20 cellular contexts compared by ENCODE assay signal in the genomic region with DNA sequence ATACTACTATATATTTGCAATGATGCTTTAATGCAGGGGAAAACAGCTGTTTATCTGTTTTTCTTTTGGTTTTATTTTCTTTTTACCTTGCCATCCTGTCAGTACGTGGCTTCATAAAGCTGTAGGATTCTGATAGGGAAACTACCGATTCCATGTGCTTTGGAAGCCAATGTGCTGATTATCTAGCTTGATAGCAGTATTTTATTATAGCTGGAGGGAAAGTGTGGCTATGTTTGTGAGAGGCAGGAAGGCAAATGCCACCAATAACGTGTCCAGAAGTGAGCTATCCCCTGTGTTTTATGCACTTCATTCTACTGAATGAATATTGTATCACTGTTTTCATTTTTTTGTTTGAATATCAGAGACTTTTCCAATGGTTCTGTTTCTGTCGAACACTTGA.
"Had no signal": no experiment of that assay in that cellular context is flagged by ENCODE, and none has a peak within 500 bp of the region (broad histone marks: within the 10 kb centered on the region; RNA-seq: fewer than 3 reads in every experiment).

No MANE protein-coding gene starts in this region.

- H3K4me3 Mint-ChIP-seq: activated T-cell treated with anti-CD3 and anti-CD28 coated beads, Interleukin-2, amount 50 U/mL, for 72 hours; central memory CD8-positive, alpha-beta T cell; naive B cell; stimulated activated naive B cell treated with anti-CD40 and anti-IgM and Interleukin-4, amounts not matched to agents 10 μg/mL and 1 μg/mL and 100 μg/mL, for 72 hours had no signal

- H3K4me3 ChIP-seq: esophagus muscularis mucosa, gastroesophageal sphincter, heart left ventricle, ovary, psoas muscle, skin epidermis had no signal

- H3K27ac ChIP-seq: esophagus muscularis mucosa, gastroesophageal sphincter, heart left ventricle, ovary, psoas muscle, skin epidermis had no signal

- H3K36me3 Mint-ChIP-seq: naive B cell had no signal

- ATAC-seq: activated T-cell treated with anti-CD3 and anti-CD28 coated beads, Interleukin-2, amount 50 U/mL, for 72 hours; gastroesophageal sphincter; heart left ventricle; left ventricle myocardium superior; psoas muscle; right cardiac atrium; stimulated activated naive B cell treated with anti-CD40 and anti-IgM and Interleukin-4, amounts not matched to agents 10 μg/mL and 1 μg/mL and 100 μg/mL, for 72 hours had no signal

- H3K9me3 ChIP-seq: esophagus muscularis mucosa, gastroesophageal sphincter, heart left ventricle, ovary, psoas muscle had no signal

- H3K27me3 Mint-ChIP-seq: central memory CD8-positive, alpha-beta T cell; naive B cell; stimulated activated naive B cell treated with anti-CD40 and anti-IgM and Interleukin-4, amounts not matched to agents 10 μg/mL and 1 μg/mL and 100 μg/mL, for 72 hours had no signal

- H3K36me3 ChIP-seq: esophagus muscularis mucosa, gastroesophageal sphincter, heart left ventricle, ovary had no signal

- H3K27me3 ChIP-seq: esophagus muscularis mucosa, gastroesophageal sphincter, heart left ventricle, ovary had no signal

- H3K27ac Mint-ChIP-seq: activated T-cell treated with anti-CD3 and anti-CD28 coated beads, Interleukin-2, amount 50 U/mL, for 72 hours; stimulated activated naive B cell treated with anti-CD40 and anti-IgM and Interleukin-4, amounts not matched to agents 10 μg/mL and 1 μg/mL and 100 μg/mL, for 72 hours had no signal

- H3K9me3 Mint-ChIP-seq: activated T-cell treated with anti-CD3 and anti-CD28 coated beads, Interleukin-2, amount 50 U/mL, for 72 hours; central memory CD8-positive, alpha-beta T cell; naive B cell; stimulated activated naive B cell treated with anti-CD40 and anti-IgM and Interleukin-4, amounts not matched to agents 10 μg/mL and 1 μg/mL and 100 μg/mL, for 72 hours had no signal

- DNase-seq: activated CD4-positive, alpha-beta T cell treated with anti-CD3 and anti-CD28 coated beads, Interleukin-2, amount 50 U/mL, for 4 hours; activated effector memory CD4-positive, alpha-beta T cell treated with anti-CD3 and anti-CD28 coated beads, Interleukin-2, amount 50 U/mL, for 16 hours; activated naive CD4-positive, alpha-beta T cell treated with anti-CD3 and anti-CD28 coated beads, Interleukin-2, amount 50 U/mL, for 16 hours; activated T-cell treated with anti-CD3 and anti-CD28 coated beads, Interleukin-2, amount 50 U/mL, for 72 hours; aorta; effector CD4-positive, alpha-beta T cell; heart left ventricle; kidney glomerular epithelial cell; left ventricle myocardium superior; naive B cell; ovary; psoas muscle; right cardiac atrium; stimulated activated CD4-positive, alpha-beta T cell treated with anti-CD3 and anti-CD28 coated beads, Interleukin-4, amount 100 ng/mL, for 4 hours; stimulated activated naive B cell treated with anti-CD40 and anti-IgM and Interleukin-4, amounts not matched to agents 10 μg/mL and 1 μg/mL and 100 μg/mL, for 72 hours; T-helper 2 cell had no signal

- H3K4me1 ChIP-seq: esophagus muscularis mucosa, gastroesophageal sphincter, heart left ventricle had no signal
